In the genomic region with DNA sequence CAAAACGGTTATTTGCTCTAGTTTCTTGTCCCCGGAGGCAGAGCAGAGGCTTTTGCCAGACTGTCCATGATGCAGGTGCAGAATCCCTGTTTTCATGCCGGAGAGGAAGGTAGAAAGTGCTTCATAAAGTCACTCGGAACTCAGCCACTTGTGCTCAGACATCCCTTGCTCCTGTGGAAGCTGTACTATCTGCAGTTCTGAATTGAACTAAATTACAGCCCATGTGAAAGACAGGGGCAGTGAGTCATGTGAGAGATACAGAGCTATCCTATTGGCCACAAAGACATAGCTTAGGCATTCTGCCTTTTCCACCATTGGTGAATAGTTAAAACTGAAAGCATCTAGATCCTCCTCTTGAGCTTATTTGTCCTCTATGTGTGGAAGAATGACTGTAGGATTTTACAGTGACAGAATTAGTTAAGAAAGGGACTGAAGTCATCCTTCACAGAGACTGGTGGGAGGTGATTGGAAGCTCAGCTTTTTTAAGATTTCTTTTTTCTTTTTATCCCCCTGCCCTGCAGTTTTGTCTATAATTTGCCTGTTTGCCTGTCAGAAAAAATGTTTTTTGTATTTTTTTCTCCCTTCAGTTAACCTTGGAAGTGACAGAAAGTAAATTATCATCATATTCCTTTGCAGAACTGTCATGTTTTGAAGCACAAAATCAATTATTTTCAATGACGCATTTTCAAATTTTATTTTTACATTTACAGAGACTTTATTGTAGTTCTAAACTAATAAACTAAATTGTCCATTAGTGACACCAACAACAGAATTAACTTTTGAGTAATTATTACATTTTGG, we compare ENCODE assay signal across 8 cellular contexts.
DNase-seq lines count a peak whose midpoint lies in the region; ATAC-seq and TF ChIP-seq lines count a peak whose summit lies in the region.

No MANE protein-coding gene starts in this region.

- no peaks in the 10 kb centered on the region for H3K9me3 Mint-ChIP-seq in Caco-2 (ENCODE audit: unreplicated experiment)
- peaks cover 3% of the 10 kb centered on the region for H3K9me3 Mint-ChIP-seq in activated T-cell treated with anti-CD3 and anti-CD28 coated beads, Interleukin-2, amount 50 U/mL, for 24 hours
- H3K9me3 Mint-ChIP-seq in naive thymus-derived CD4-positive, alpha-beta T cell, result peaks cover 0 to 11% (median 0%) of the 10 kb centered on the region in 11 donors

- peak in 1 of 4 donors; percentile 16 for TF ChIP-seq EP300 in upper lobe of left lung (IDR thresholded peaks at IDR 0.05)

- peak overlapping the region; percentile 45 for H2AFZ ChIP-seq in fibroblast of lung (ENCODE audit: low read length)

- H3K79me2 ChIP-seq in fibroblast of lung (ENCODE audit: control insufficient read depth, insufficient read depth, low read length), result peaks cover 45% of the 10 kb centered on the region

- TF ChIP-seq CTCF in Caco-2 (IDR thresholded peaks at IDR 0.05; ENCODE audit: insufficient read depth in 1 of 2, low read depth in 1 of 2, low read length in 1 of 2, severe bottlenecking in 1 of 2, unreplicated experiment in 1 of 2) (no peak), fibroblast of lung (conservative IDR thresholded peaks at IDR 0.05 in 1 of 2, IDR thresholded peaks at IDR 0.05 in 1 of 2; ENCODE audit: low read depth in 1 of 2, low read length in 2 of 2) (no peak), upper lobe of left lung (IDR thresholded peaks at IDR 0.05) (peak in 1 of 6 experiments; percentile 12)

- H3K4me3 ChIP-seq in Caco-2 (ENCODE audit: low read depth, low read length) (peak overlapping the region; percentile 52), fibroblast of lung (replicated peaks in 1 of 4; ENCODE audit: control extremely low read depth in 1 of 4, insufficient read depth in 1 of 4, low read depth in 3 of 4, low read length in 4 of 4) (peak overlapping the region; percentile 51 to 90 (median 78)), upper lobe of left lung (peak overlapping the region; percentile 53 to 80 (median 59))
- peak overlapping the region; percentile 47 for H3K4me3 ChIP-seq in naive thymus-derived CD4-positive, alpha-beta T cell (ENCODE audit: low read length)

- peaks cover 6% of the 10 kb centered on the region for H3K36me3 Mint-ChIP-seq in Caco-2 (ENCODE audit: insufficient read depth, unreplicated experiment)
- peaks cover 15% of the 10 kb centered on the region for H3K36me3 Mint-ChIP-seq in activated T-cell treated with anti-CD3 and anti-CD28 coated beads, Interleukin-2, amount 50 U/mL, for 24 hours (ENCODE audit: low read depth)
- peaks cover 0 to 20% (median 0%) of the 10 kb centered on the region in 5 donors for H3K36me3 Mint-ChIP-seq in naive thymus-derived CD4-positive, alpha-beta T cell

- H4K20me1 ChIP-seq in fibroblast of lung (ENCODE audit: control insufficient read depth, extremely low read depth, insufficient read depth, low read length), result no peaks in the 10 kb centered on the region

- ATAC-seq in GM19328 (IDR thresholded peaks at IDR 0.05; ENCODE audit: unreplicated experiment) (peak; percentile 93), HG03432 (IDR thresholded peaks at IDR 0.05; ENCODE audit: unreplicated experiment) (peak; percentile 90), upper lobe of left lung (ENCODE audit: low FRiP score in 2 of 2) (peak; percentile 92 to 97)
- peak; percentile 92 for ATAC-seq in naive thymus-derived CD4-positive, alpha-beta T cell

- intact Hi-C loops in Caco-2 (cut with micrococcal nuclease; ENCODE audit: unreplicated experiment), result loop anchor here (1.0 to 10.0 kb wide), 4 partner anchors 8 to 1087 kb away; a partner anchor contains a TSS
- intact Hi-C loops in naive thymus-derived CD4-positive, alpha-beta T cell (cut with micrococcal nuclease), result loop anchor here (1.0 to 10.0 kb wide), 18 partner anchors 8 to 1163 kb away; a partner anchor contains a TSS

- peak overlapping the region; percentile 21 for H3K9ac ChIP-seq in fibroblast of lung (ENCODE audit: insufficient read depth, low read length)

- CTCF ChIA-PET in Caco-2 (lab: Charles Lee), result interaction anchor here (0.9 to 1.6 kb wide), 2 partner anchors 8 to 176 kb away, joined by 3 to 4 read pairs; no protein-coding TSS in a partner anchor
- CTCF ChIA-PET in naive thymus-derived CD4-positive, alpha-beta T cell (lab: Charles Lee), result interaction anchor here (0.7 to 1.4 kb wide), 3 partner anchors 175 to 312 kb away, joined by 3 to 5 read pairs (median 3); no protein-coding TSS in a partner anchor

- DNase-seq in Caco-2 (peak; percentile 60 to 69), NCI-H526 (lab: John Stamatoyannopoulos, UW) (peak; percentile 68 to 81), fibroblast of lung (ENCODE audit: low read depth in 2 of 2) (peak; percentile 95 to 97), upper lobe of left lung (peak in 1 of 2 donors; percentile 67)
- peak; percentile 60 for DNase-seq in activated T-cell treated with anti-CD3 and anti-CD28 coated beads, Interleukin-2, amount 50 U/mL, for 24 hours
- peak in 8 of 9 donors; percentile 52 to 81 (median 72) for DNase-seq in naive thymus-derived CD4-positive, alpha-beta T cell

- no peaks in the 10 kb centered on the region for H3K27me3 ChIP-seq in Caco-2 (replicated peaks; ENCODE audit: control insufficient read depth, insufficient read depth, low read length)
- H3K27me3 ChIP-seq in fibroblast of lung (ENCODE audit: control insufficient read depth, insufficient read depth, low read length), result no peaks in the 10 kb centered on the region
- no peaks in the 10 kb centered on the region for H3K27me3 ChIP-seq in naive thymus-derived CD4-positive, alpha-beta T cell (ENCODE audit: control insufficient read depth in 2 of 2, insufficient read depth in 2 of 2, low read length in 2 of 2)
- no peaks in the 10 kb centered on the region for H3K27me3 ChIP-seq in upper lobe of left lung

- peak overlapping the region; percentile 62 for H3K27ac ChIP-seq in fibroblast of lung (ENCODE audit: insufficient read depth, low read length)
- peak overlapping the region; percentile 75 for H3K27ac ChIP-seq in naive thymus-derived CD4-positive, alpha-beta T cell (ENCODE audit: low read depth, low read length)
- H3K27ac ChIP-seq in upper lobe of left lung, result peak overlapping the region; percentile 73 to 91 (median 85)

- H3K27ac Mint-ChIP-seq in Caco-2 (ENCODE audit: unreplicated experiment), result peak overlapping the region; percentile 11
- peak overlapping the region; percentile 93 for H3K27ac Mint-ChIP-seq in activated T-cell treated with anti-CD3 and anti-CD28 coated beads, Interleukin-2, amount 50 U/mL, for 24 hours
- H3K27ac Mint-ChIP-seq in naive thymus-derived CD4-positive, alpha-beta T cell, result peak overlapping the region in 7 of 9 donors; percentile 88 to 97 (median 92)

- WGBS in upper lobe of left lung, 2 donors, result 20 to 23% methylated on average over 5 of the region's 5 CpGs

- no TSS peak for BruUV-seq in Caco-2 (replicated peaks; lab: Mats Ljungman, UMichigan)

- POLR2A ChIA-PET in Caco-2 (lab: Charles Lee), result interaction anchor here (0.6 to 1.0 kb wide), 2 partner anchors 8 to 1195 kb away, joined by 3 to 4 read pairs; no protein-coding TSS in a partner anchor
- POLR2A ChIA-PET in naive thymus-derived CD4-positive, alpha-beta T cell (lab: Charles Lee), result interaction anchor here (0.7 to 2.9 kb wide), 10 partner anchors 8 to 780 kb away, joined by 3 to 17 read pairs (median 4); a partner anchor contains a TSS

- TF ChIP-seq POLR2A in upper lobe of left lung (IDR thresholded peaks at IDR 0.05), result peak in 3 of 4 donors; percentile 58 to 96 (median 76)

- peak overlapping the region; percentile 34 for H3K4me2 ChIP-seq in fibroblast of lung (ENCODE audit: extremely low read depth, insufficient read depth, low read length)

- no peaks in the 10 kb centered on the region for H3K36me3 ChIP-seq in Caco-2 (ENCODE audit: control insufficient read depth, insufficient read depth, low read length)
- no peaks in the 10 kb centered on the region for H3K36me3 ChIP-seq in fibroblast of lung (ENCODE audit: control insufficient read depth, insufficient read depth, low read length)
- H3K36me3 ChIP-seq in naive thymus-derived CD4-positive, alpha-beta T cell (ENCODE audit: control insufficient read depth in 2 of 3, insufficient read depth in 3 of 3, low read length in 3 of 3), result no peaks in the 10 kb centered on the region
- no peaks in the 10 kb centered on the region for H3K36me3 ChIP-seq in upper lobe of left lung

- H3K27me3 Mint-ChIP-seq in Caco-2 (ENCODE audit: insufficient read depth, unreplicated experiment), result no peaks in the 10 kb centered on the region
- no peaks in the 10 kb centered on the region for H3K27me3 Mint-ChIP-seq in activated T-cell treated with anti-CD3 and anti-CD28 coated beads, Interleukin-2, amount 50 U/mL, for 24 hours
- no peaks in the 10 kb centered on the region for H3K27me3 Mint-ChIP-seq in naive thymus-derived CD4-positive, alpha-beta T cell

- H3K4me3 Mint-ChIP-seq in Caco-2 (ENCODE audit: unreplicated experiment), result no peak overlapping the region
- no peak overlapping the region for H3K4me3 Mint-ChIP-seq in activated T-cell treated with anti-CD3 and anti-CD28 coated beads, Interleukin-2, amount 50 U/mL, for 24 hours
- peak overlapping the region in 3 of 10 donors; percentile 88 to 97 (median 92) for H3K4me3 Mint-ChIP-seq in naive thymus-derived CD4-positive, alpha-beta T cell

- H3K4me1 ChIP-seq in Caco-2, result peaks cover 29% of the 10 kb centered on the region
- no peaks in the 10 kb centered on the region for H3K4me1 ChIP-seq in fibroblast of lung (ENCODE audit: control insufficient read depth, extremely low read depth, insufficient read depth, low read length)
- peaks cover 16 to 23% of the 10 kb centered on the region in 2 donors for H3K4me1 ChIP-seq in naive thymus-derived CD4-positive, alpha-beta T cell (ENCODE audit: control insufficient read depth in 2 of 2, insufficient read depth in 2 of 2, low read length in 2 of 2)
- peaks cover 6 to 16% (median 11%) of the 10 kb centered on the region in 4 donors for H3K4me1 ChIP-seq in upper lobe of left lung

- H3K9me3 ChIP-seq in Caco-2 (no peaks in the 10 kb centered on the region), fibroblast of lung (ENCODE audit: control insufficient read depth, insufficient read depth, low read depth, low read length) (no peaks in the 10 kb centered on the region), upper lobe of left lung (no peaks in the 10 kb centered on the region)
- no peaks in the 10 kb centered on the region for H3K9me3 ChIP-seq in naive thymus-derived CD4-positive, alpha-beta T cell (ENCODE audit: control insufficient read depth in 2 of 3, low read length in 3 of 3)

- peaks cover 13% of the 10 kb centered on the region for H3K4me1 Mint-ChIP-seq in Caco-2 (ENCODE audit: low read depth, unreplicated experiment)
- H3K4me1 Mint-ChIP-seq in activated T-cell treated with anti-CD3 and anti-CD28 coated beads, Interleukin-2, amount 50 U/mL, for 24 hours (ENCODE audit: low read depth), result peaks cover 34% of the 10 kb centered on the region
- peaks cover 6 to 28% (median 22%) of the 10 kb centered on the region in 7 donors for H3K4me1 Mint-ChIP-seq in naive thymus-derived CD4-positive, alpha-beta T cell

Comparison
In these comparisons a context has a peak if more than half of its experiments do, and no peak if none do; other contexts are left out.
1. H3K27ac Mint-ChIP-seq: peak in every context shown above with its lines; median percentile 93 in activated T-cell treated with anti-CD3 and anti-CD28 coated beads, Interleukin-2, amount 50 U/mL, for 24 hours; 92 in naive thymus-derived CD4-positive, alpha-beta T cell; 11 in Caco-2.